Comparison of ENCODE assay signal across 8 cellular contexts in the genomic region with DNA sequence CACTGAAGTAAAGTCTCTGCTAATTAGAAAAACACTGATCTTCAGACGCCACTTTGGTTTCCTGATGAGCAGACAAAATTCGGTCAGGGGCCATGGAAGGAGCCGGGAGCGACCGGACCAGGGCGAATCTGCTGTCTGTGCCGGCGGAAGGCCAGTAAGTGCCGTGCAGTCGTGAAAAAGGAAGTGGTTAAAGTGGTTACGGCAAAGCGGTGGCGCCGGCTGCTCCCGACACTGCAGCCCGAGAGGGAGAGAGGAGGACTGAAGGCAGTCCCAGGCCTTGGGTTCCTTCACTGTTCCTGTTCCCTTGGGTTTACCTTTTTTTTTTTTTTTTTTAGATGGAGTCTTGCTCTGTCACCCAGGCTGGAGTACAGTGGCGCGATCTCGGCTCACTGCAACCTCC. TPM values are rescaled to one million over a fixed set of nuclear protein-coding genes. Genes with fewer than 3 reads are reported as not detected.
DNase-seq lines count a peak whose midpoint lies in the region; ATAC-seq and TF ChIP-seq lines count a peak whose summit lies in the region.

No MANE protein-coding gene starts in this region.

- DNase-seq in SIG-M5 (lab: John Stamatoyannopoulos, UW) = peak; percentile 38
- peak; percentile 23 for DNase-seq in activated gamma-delta T cell (lab: John Stamatoyannopoulos, UW)
- DNase-seq in spleen = peak; percentile 93
- DNase-seq in EL = no peak
- no peak for DNase-seq in dedifferentiated amniotic fluid mesenchymal stem cell (ENCODE audit: extremely low spot score)

- peak overlapping the region in 2 of 8 donors; percentile 6 to 51 for H3K4me3 ChIP-seq in spleen

- peaks cover 6 to 38% (median 23%) of the 10 kb centered on the region in 6 donors for H3K4me1 ChIP-seq in spleen

- no peak for TF ChIP-seq POLR2A in spleen (IDR thresholded peaks at IDR 0.05)

- 12 to 50% (median 20%) methylated on average over 16 to 19 of the region's 19 CpGs for WGBS in spleen, 5 donors

- ATAC-seq in GM18520 (IDR thresholded peaks at IDR 0.05; ENCODE audit: unreplicated experiment) (peak; percentile 35), HG03442 (IDR thresholded peaks at IDR 0.05; ENCODE audit: unreplicated experiment) (no peak), GM21786 (IDR thresholded peaks at IDR 0.05; ENCODE audit: unreplicated experiment) (no peak)

- TF ChIP-seq CTCF in spleen (IDR thresholded peaks at IDR 0.05 in 8 of 11, conservative IDR thresholded peaks at IDR 0.05 in 3 of 11) = peak in 1 of 11 experiments; percentile 14

- H3K27ac ChIP-seq in spleen = peak overlapping the region in 7 of 8 donors; percentile 29 to 69 (median 57)

- intact Hi-C loops in spleen (cut with DNase I; ENCODE audit: low total_unique reads) = no loop called here

- H3K36me3 ChIP-seq in spleen = peaks cover 0 to 76% (median 16%) of the 10 kb centered on the region in 6 donors

- no peaks in the 10 kb centered on the region for H3K9me3 ChIP-seq in spleen

- H3K27me3 ChIP-seq in spleen (replicated peaks in 1 of 7) = no peaks in the 10 kb centered on the region

RNA-seq across cellular contexts. Expression of a gene that starts 17.3 kb away (rescaled TPM):
- total RNA-seq in spleen = 10 to 100 TPM; 62.3 to 88.0 (median 73.5) TPM
- polyA plus RNA-seq in spleen = 100 to 1,000 TPM in 2 of 3 donors, 10 to 100 TPM in 1; 86.3 to 272 (median 257) TPM

RNA-seq across cellular contexts. Expression of a gene that starts 17.6 kb away (rescaled TPM):
- 10 to 100 TPM; 21.3 to 28.1 (median 23.1) TPM for total RNA-seq in spleen
- polyA plus RNA-seq in spleen = 10 to 100 TPM; 10.3 to 17.9 (median 12.9) TPM

RNA-seq across cellular contexts. Expression of a gene that starts 29.3 kb away (rescaled TPM):
- 1 to 10 TPM in 1 of 7 donors, under 1 TPM in 4, not detected in 2; 0.26 to 3.1 (median 0.60) TPM for total RNA-seq in spleen
- not detected for polyA plus RNA-seq in spleen

RNA-seq across cellular contexts. Expression of a gene that starts 41.8 kb away (rescaled TPM):
- not detected for total RNA-seq in spleen
- not detected for polyA plus RNA-seq in spleen

RNA-seq across cellular contexts. Expression of a gene that starts 49.7 kb away (rescaled TPM):
- 100 to 1,000 TPM; 225 to 333 (median 288) TPM for total RNA-seq in spleen
- 100 to 1,000 TPM; 105 to 192 (median 132) TPM for polyA plus RNA-seq in spleen

Comparison
In these comparisons a context has a peak if more than half of its experiments do, and no peak if none do; other contexts are left out.
1. DNase-seq: peak in SIG-M5 (single experiment), activated gamma-delta T cell (single experiment) and spleen (single experiment); none in EL (single experiment) and dedifferentiated amniotic fluid mesenchymal stem cell (single experiment).